ENCODE assay signal across 12 cellular contexts in the genomic region with DNA sequence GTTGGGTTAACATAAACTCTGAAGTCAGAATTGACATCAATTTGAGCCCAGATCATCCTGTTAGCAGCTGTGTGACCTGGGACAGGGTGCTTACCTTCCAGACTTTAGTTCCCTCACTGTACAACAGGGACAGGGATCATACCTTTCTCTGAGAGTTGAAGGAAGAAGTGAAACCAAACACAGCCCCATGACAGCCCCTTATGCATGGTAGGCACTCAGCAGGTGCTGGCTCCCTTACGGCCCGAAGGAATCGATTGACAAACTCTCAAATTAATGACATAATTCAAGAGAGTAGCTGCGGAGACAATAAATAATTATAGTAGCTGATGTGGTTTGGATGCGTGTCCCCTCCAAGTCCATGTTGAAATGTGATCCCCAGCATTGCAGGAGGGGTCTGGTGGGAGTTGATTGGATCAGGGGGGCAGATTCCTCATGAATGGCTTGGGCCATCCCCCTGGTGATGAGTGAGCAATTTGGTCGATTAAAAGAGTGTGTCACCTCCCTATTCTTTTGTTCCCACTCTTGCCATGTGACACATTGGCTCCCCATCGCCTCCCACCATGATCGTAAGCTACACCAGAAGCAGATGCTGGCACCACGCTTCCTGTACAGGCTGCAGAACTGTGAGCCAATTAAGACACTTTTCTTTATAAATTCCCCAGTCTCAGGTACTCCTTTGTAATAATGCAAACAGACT.
A peak's percentile ranks its signal among the peaks of the same experiment; 100 is the strongest.
DNase-seq lines count a peak whose midpoint lies in the region; ATAC-seq and TF ChIP-seq lines count a peak whose summit lies in the region.
"Had no signal": no experiment of that assay in that cellular context is flagged by ENCODE, and none has a peak within 500 bp of the region (broad histone marks: within the 10 kb centered on the region; RNA-seq: fewer than 3 reads in every experiment).

No MANE protein-coding gene starts in this region.

- H3K9me3 ChIP-seq in Karpas-422 (ENCODE audit: low read length) = no peaks in the 10 kb centered on the region
- no peaks in the 10 kb centered on the region for H3K9me3 ChIP-seq in T-helper 17 cell (ENCODE audit: control insufficient read depth, low read length, poor library complexity, severe bottlenecking)
- no peaks in the 10 kb centered on the region for H3K9me3 ChIP-seq in spleen
- no peaks in the 10 kb centered on the region for H3K9me3 ChIP-seq in H9 (ENCODE audit: control insufficient read depth, low read depth, low read length)
- H3K9me3 ChIP-seq: A549 had no signal

- H3K9ac ChIP-seq in Karpas-422 (ENCODE audit: low read length) = peak overlapping the region; percentile 48
- H3K9ac ChIP-seq in H9 (ENCODE audit: extremely low read depth, insufficient read length, low read length) = no peak overlapping the region

- H3K4me1 Mint-ChIP-seq in T-helper 17 cell (peaks cover 55% of the 10 kb centered on the region), H9 (peaks cover 21 to 40% of the 10 kb centered on the region in 2 experiments)

- H3K9me2 ChIP-seq in Karpas-422 (replicated peaks; ENCODE audit: insufficient read depth, low read length) = no peaks in the 10 kb centered on the region

- TF ChIP-seq POLR2A in spleen (IDR thresholded peaks at IDR 0.05) = no peak

- H3K36me3 Mint-ChIP-seq in T-helper 17 cell (ENCODE audit: low read depth) = no peaks in the 10 kb centered on the region
- H3K36me3 Mint-ChIP-seq in H9 (ENCODE audit: insufficient read depth in 1 of 3, low read depth in 3 of 3) = no peaks in the 10 kb centered on the region

- H3K18ac ChIP-seq in H9 (ENCODE audit: insufficient read length, low read depth, low read length) = no peak overlapping the region

- no peak overlapping the region for H3K4me3 Mint-ChIP-seq in T-helper 17 cell
- no peak overlapping the region for H3K4me3 Mint-ChIP-seq in H9

- intact Hi-C loops in spleen (cut with DNase I; ENCODE audit: low total_unique reads) = no loop called here

- no peak overlapping the region for H2BK15ac ChIP-seq in H9 (ENCODE audit: low read depth, low read length)

- DNase-seq in NOMO-1 treated with DMSO at 0.1 percent for 48 hours (lab: John Stamatoyannopoulos, UW; ENCODE audit: unreplicated experiment) (peak; percentile 53), NOMO-1 treated with dmso at 0.1 percent for 144 hours (lab: John Stamatoyannopoulos, UW; ENCODE audit: unreplicated experiment) (no peak), Karpas-422 (peak; percentile 80), T-helper 17 cell (no peak), spleen (no peak), H9 (no peak), superior temporal gyrus (ENCODE audit: extremely low spot score) (no peak), T-helper 9 cell (no peak)
- DNase-seq: foreskin keratinocyte had no signal

- H2AK5ac ChIP-seq in H9 (ENCODE audit: insufficient read length, low read length) = no peak overlapping the region

- no peaks in the 10 kb centered on the region for H3K27me3 ChIP-seq in Karpas-422 (ENCODE audit: low read length)
- peaks cover 0 to 10% (median 0%) of the 10 kb centered on the region in 7 donors for H3K27me3 ChIP-seq in spleen (replicated peaks in 1 of 7)
- H3K27me3 ChIP-seq in H9 (ENCODE audit: insufficient read depth, low read length) = no peaks in the 10 kb centered on the region
- H3K27me3 ChIP-seq: foreskin keratinocyte had no signal

- no peak overlapping the region for H2BK12ac ChIP-seq in H9 (ENCODE audit: insufficient read length, low read depth, low read length)

- H3K14ac ChIP-seq in H9 (ENCODE audit: insufficient read depth, low read length) = no peak overlapping the region

- no peak overlapping the region for H2BK20ac ChIP-seq in H9 (ENCODE audit: low read depth, low read length, poor library complexity, severe bottlenecking)

- peak overlapping the region; percentile 38; the same call in 1 of the 2 replicates for H3K4me3 ChIP-seq in Karpas-422 (ENCODE audit: low read length)
- no peak overlapping the region for H3K4me3 ChIP-seq in spleen
- H3K4me3 ChIP-seq: A549 had no signal

- H4K20me1 ChIP-seq in Karpas-422 (ENCODE audit: insufficient read depth, low read depth, low read length) (no peaks in the 10 kb centered on the region), H9 (ENCODE audit: control insufficient read depth, insufficient read depth, insufficient read length) (no peaks in the 10 kb centered on the region)

- no peaks in the 10 kb centered on the region for H3K36me3 ChIP-seq in Karpas-422 (ENCODE audit: insufficient read depth, low read length)
- peaks cover 0 to 32% (median 0%) of the 10 kb centered on the region in 6 donors for H3K36me3 ChIP-seq in spleen

- TF ChIP-seq CTCF in spleen (IDR thresholded peaks at IDR 0.05 in 8 of 11, conservative IDR thresholded peaks at IDR 0.05 in 3 of 11) = no peak
- no peak for TF ChIP-seq CTCF in H9 (conservative IDR thresholded peaks at IDR 0.05)

- H3K79me1 ChIP-seq in H9 (ENCODE audit: insufficient read depth, low read depth, low read length, poor library complexity, severe bottlenecking) = no peaks in the 10 kb centered on the region

- H4K5ac ChIP-seq in H9 (ENCODE audit: insufficient read length, low read depth, low read length) = no peak overlapping the region

- H4K91ac ChIP-seq in H9 (ENCODE audit: insufficient read length, low read depth, low read length) = no peak overlapping the region

- no peak overlapping the region for H2BK5ac ChIP-seq in H9 (ENCODE audit: insufficient read length, low read length)

- H3K79me2 ChIP-seq in Karpas-422 (ENCODE audit: low read length) = no peaks in the 10 kb centered on the region
- no peaks in the 10 kb centered on the region for H3K79me2 ChIP-seq in H9 (ENCODE audit: insufficient read depth, low read length)

- 37 to 46% (median 44%) methylated on average over 9 of the region's 9 CpGs for WGBS in spleen, 5 donors
- no CpG with 5 or more reads among the region's 9 CpGs for WGBS in H9 (ENCODE audit: extremely low coverage, insufficient read length, low lambda C conversion rate)

- H2AFZ ChIP-seq in Karpas-422 (ENCODE audit: low read length) (0 out of 2 replicates have a peak overlapping the region, but pooled peaks have one; percentile 14), H9 (ENCODE audit: low read length) (no peak overlapping the region)

- H3K56ac ChIP-seq in H9 (ENCODE audit: insufficient read length, low read depth, low read length) = no peak overlapping the region

- H2BK120ac ChIP-seq in H9 (ENCODE audit: low read depth, low read length, poor library complexity, severe bottlenecking) = no peak overlapping the region

- ATAC-seq in T-helper 17 cell = peak; percentile 54
- ATAC-seq: Right ventricle myocardium inferior had no signal

- peak overlapping the region; percentile 58 for H3K4me2 ChIP-seq in Karpas-422 (ENCODE audit: low read depth, low read length, poor library complexity, severe bottlenecking)
- no peak overlapping the region for H3K4me2 ChIP-seq in H9 (ENCODE audit: insufficient read depth, insufficient read length, low read length)
- H3K4me2 ChIP-seq: A549 had no signal

- no peaks in the 10 kb centered on the region; a peak in 1 of 5 replicates for H3K9me3 Mint-ChIP-seq in H9

- H3K23ac ChIP-seq in H9 (ENCODE audit: insufficient read length, low read depth, low read length) = no peak overlapping the region

- H3K27ac ChIP-seq in Karpas-422 (ENCODE audit: low read length) (peak overlapping the region; percentile 59), spleen (peak overlapping the region in 5 of 8 donors; percentile 48 to 83 (median 53)), H9 (ENCODE audit: insufficient read length, low read depth, low read length) (no peak overlapping the region)
- H3K27ac ChIP-seq: A549, foreskin keratinocyte, HL-60 had no signal

- H3K27ac Mint-ChIP-seq in T-helper 17 cell = peak overlapping the region; percentile 81
- peak overlapping the region in 1 of 3 experiments; percentile 7; a peak in 2 of 7 replicates for H3K27ac Mint-ChIP-seq in H9

- H3K23me2 ChIP-seq in H9 (ENCODE audit: insufficient read length, low read depth, low read length, poor library complexity, severe bottlenecking) = no peaks in the 10 kb centered on the region

- H4K8ac ChIP-seq in H9 (replicated peaks; ENCODE audit: insufficient read length, low read depth, low read length) = no peak overlapping the region

- H3K4me1 ChIP-seq in Karpas-422 (ENCODE audit: low read length) (peaks cover 55% of the 10 kb centered on the region), spleen (peaks cover 36 to 84% (median 63%) of the 10 kb centered on the region in 6 donors), H9 (ENCODE audit: insufficient read depth, low read length) (peaks cover 5% of the 10 kb centered on the region; the same call in 1 of the 2 replicates)
- H3K4me1 ChIP-seq: foreskin keratinocyte had no signal

- no peak overlapping the region for H3T11ph ChIP-seq in H9 (ENCODE audit: low read length)

- H3K4ac ChIP-seq in H9 (ENCODE audit: low read depth, low read length) = no peak overlapping the region

- H3K27me3 Mint-ChIP-seq in T-helper 17 cell = no peaks in the 10 kb centered on the region
- no peaks in the 10 kb centered on the region for H3K27me3 Mint-ChIP-seq in H9 (ENCODE audit: low read depth)

Comparison
In these comparisons a context has a peak if more than half of its experiments do, and no peak if none do; other contexts are left out.
1. DNase-seq: peak in NOMO-1 treated with DMSO at 0.1 percent for 48 hours (single experiment) and Karpas-422 (single experiment); none in NOMO-1 treated with dmso at 0.1 percent for 144 hours (single experiment), T-helper 17 cell (0 of 3), spleen (single experiment), H9 (single experiment), superior temporal gyrus (single experiment) and T-helper 9 cell (single experiment).